Comparison of ENCODE assay signal across 19 cellular contexts in genomic region chr14:52325632-52326031, GRCh38. TPM values are rescaled to one million over a fixed set of nuclear protein-coding genes. Genes with fewer than 3 reads are reported as not detected.
DNase-seq lines count a peak whose midpoint lies in the region; ATAC-seq and TF ChIP-seq lines count a peak whose summit lies in the region.
"Had no signal": no experiment of that assay in that cellular context is flagged by ENCODE, and none has a peak within 500 bp of the region (broad histone marks: within the 10 kb centered on the region; RNA-seq: fewer than 3 reads in every experiment).

No MANE protein-coding gene starts in this region.

- peaks cover 2% of the 10 kb centered on the region; the same call in 1 of the 2 replicates for H3K9me3 ChIP-seq in MG63
- H3K9me3 ChIP-seq: uterus had no signal

- peaks cover 90% of the 10 kb centered on the region for H3K36me3 Mint-ChIP-seq in activated CD4-positive, alpha-beta T cell treated with anti-CD3 and anti-CD28 coated beads, Interleukin-2, amount 10 ng/mL, durations not matched to agents 7 days and 5 days (ENCODE audit: low read depth)

- TF ChIP-seq CTCF in astrocyte of the cerebellum (IDR thresholded peaks at IDR 0.05; ENCODE audit: low read depth, low read length, missing control alignments), result no peak

- ATAC-seq in sciatic nerve (peak; percentile 75), HG03460 (IDR thresholded peaks at IDR 0.05; ENCODE audit: unreplicated experiment) (no peak)
- ATAC-seq: foreskin keratinocyte had no signal

- H3K4me1 Mint-ChIP-seq in activated CD4-positive, alpha-beta T cell treated with anti-CD3 and anti-CD28 coated beads, Interleukin-2, amount 10 ng/mL, durations not matched to agents 7 days and 5 days, result peaks cover 69% of the 10 kb centered on the region
- H3K4me1 Mint-ChIP-seq: neural progenitor cell had no signal

- H3K27me3 ChIP-seq in MG63, result no peaks in the 10 kb centered on the region
- H3K27me3 ChIP-seq: neural progenitor cell, uterus had no signal

- no peak overlapping the region for H3K4me3 ChIP-seq in MG63
- no peak overlapping the region for H3K4me3 ChIP-seq in astrocyte of the cerebellum (ENCODE audit: low read depth, low read length)
- H3K4me3 ChIP-seq: neural progenitor cell, uterus had no signal

- peaks cover 11% of the 10 kb centered on the region for H3K27me3 Mint-ChIP-seq in activated CD4-positive, alpha-beta T cell treated with anti-CD3 and anti-CD28 coated beads, Interleukin-2, amount 10 ng/mL, durations not matched to agents 7 days and 5 days

- CTCF ChIA-PET in activated CD4-positive, alpha-beta T cell treated with anti-CD3 and anti-CD28 coated beads, Interleukin-2, amount 10 ng/mL, durations not matched to agents 7 days and 5 days (lab: Charles Lee), result interaction anchor here (1.0 to 1.3 kb wide), 2 partner anchors 82 to 134 kb away, joined by 3 to 4 read pairs; no protein-coding TSS in a partner anchor
- CTCF ChIA-PET in HEK293T (lab: Yijun Ruan, JAX), result no interaction called here

- intact Hi-C loops in sciatic nerve (cut with DNase I), result no loop called here

- POLR2A ChIA-PET in activated CD4-positive, alpha-beta T cell treated with anti-CD3 and anti-CD28 coated beads, Interleukin-2, amount 10 ng/mL, durations not matched to agents 7 days and 5 days (lab: Charles Lee), result interaction anchor here (0.7 kb wide), 1 partner anchor 24 kb away, joined by 3 read pairs; no protein-coding TSS in a partner anchor
- POLR2A ChIA-PET in HEK293T (lab: Yijun Ruan, JAX), result no interaction called here

- in situ Hi-C loops in astrocyte of the cerebellum (cut with HindIII; ENCODE audit: low sequenced_read_pairs), result no loop called here

- DNase-seq in activated CD4-positive, alpha-beta T cell treated with anti-CD3 and anti-CD28 coated beads, Interleukin-2, amount 10 ng/mL, durations not matched to agents 7 days and 5 days, result no peak
- no peak for DNase-seq in activated CD4-positive, alpha-beta T cell treated with anti-CD3 and anti-CD28 coated beads, Interleukin-2, amount 50 U/mL, for 4 hours
- DNase-seq in MG63 (peak; percentile 77), astrocyte of the cerebellum (ENCODE audit: low read depth) (peak; percentile 62), sciatic nerve (ENCODE audit: low spot score) (no peak), HEK293T (ENCODE audit: extremely low spot score) (no peak)
- no peak for DNase-seq in activated CD4-positive, CD25-positive, alpha-beta regulatory T cell (lab: John Stamatoyannopoulos, UW)
- DNase-seq: effector CD4-positive, alpha-beta T cell; NCI-H1092 treated with DMSO at 0.1 percent for 48 hours; NCI-H2227 treated with DMSO at 0.1 percent for 48 hours; OCI-M1; right cardiac atrium; stimulated activated CD4-positive, alpha-beta T cell treated with anti-CD3 and anti-CD28 coated beads, Interleukin-2, amount 100 ng/mL, for 48 hours; uterus had no signal

- H3K27ac Mint-ChIP-seq in activated CD4-positive, alpha-beta T cell treated with anti-CD3 and anti-CD28 coated beads, Interleukin-2, amount 10 ng/mL, durations not matched to agents 7 days and 5 days, result peak overlapping the region; percentile 67
- H3K27ac Mint-ChIP-seq: neural progenitor cell had no signal

- H3K9me3 Mint-ChIP-seq in activated CD4-positive, alpha-beta T cell treated with anti-CD3 and anti-CD28 coated beads, Interleukin-2, amount 10 ng/mL, durations not matched to agents 7 days and 5 days, result peaks cover 25% of the 10 kb centered on the region

- H3K4me3 Mint-ChIP-seq in activated CD4-positive, alpha-beta T cell treated with anti-CD3 and anti-CD28 coated beads, Interleukin-2, amount 10 ng/mL, durations not matched to agents 7 days and 5 days, result peak overlapping the region; percentile 23
- H3K4me3 Mint-ChIP-seq: neural progenitor cell had no signal

- H3K36me3 ChIP-seq in MG63, result no peaks in the 10 kb centered on the region
- H3K36me3 ChIP-seq: neural progenitor cell, uterus had no signal

TF ChIP-seq in HEK293T, 16 proteins besides CTCF, POLR2A, EP300 and RAD21:
- TF ChIP-seq FOXM1 (IDR thresholded peaks at IDR 0.05; ENCODE audit: borderline replicate concordance) (no peak), HDGF (IDR thresholded peaks at IDR 0.05; ENCODE audit: borderline replicate concordance) (no peak), FOXA1 (IDR thresholded peaks at IDR 0.05) (no peak), PKNOX1 (IDR thresholded peaks at IDR 0.05) (no peak)

RNA-seq across cellular contexts. Expression of gene PTGER2, which starts 11.5 kb away (rescaled TPM):
- total RNA-seq in activated CD4-positive, alpha-beta T cell treated with anti-CD3 and anti-CD28 coated beads, Interleukin-2, amount 10 ng/mL, durations not matched to agents 7 days and 5 days, result 10 to 100 TPM; 54.5 to 60.4 TPM
- total RNA-seq in MG63 (2014; rRNA removed; shearing (Covaris generic); ENCODE audit: low replicate concordance), result 0.39 and 2.7 TPM in 2 replicates
- 8.5 TPM for total RNA-seq in sciatic nerve
- total RNA-seq: A673, SK-MEL-5 had no signal

RNA-seq across cellular contexts. Expression of gene PTGDR, which starts 58.1 kb away (rescaled TPM):
- under 1 TPM in 1 of 2 experiments, not detected in 1; 0.07 TPM for total RNA-seq in activated CD4-positive, alpha-beta T cell treated with anti-CD3 and anti-CD28 coated beads, Interleukin-2, amount 10 ng/mL, durations not matched to agents 7 days and 5 days
- not detected in 2 replicates for total RNA-seq in MG63 (2014; rRNA removed; shearing (Covaris generic); ENCODE audit: low replicate concordance)
- total RNA-seq in sciatic nerve, result 4.2 TPM
- total RNA-seq: A673, foreskin keratinocyte, SK-MEL-5 had no signal

Comparison
In these comparisons a context has a peak if more than half of its experiments do, and no peak if none do; other contexts are left out.
1. DNase-seq: peak in MG63 (single experiment) and astrocyte of the cerebellum (single experiment); none in activated CD4-positive, alpha-beta T cell treated with anti-CD3 and anti-CD28 coated beads, Interleukin-2, amount 10 ng/mL, durations not matched to agents 7 days and 5 days (single experiment), activated CD4-positive, alpha-beta T cell treated with anti-CD3 and anti-CD28 coated beads, Interleukin-2, amount 50 U/mL, for 4 hours (0 of 2), sciatic nerve (single experiment), HEK293T (single experiment) and activated CD4-positive, CD25-positive, alpha-beta regulatory T cell (0 of 4).